22 cellular contexts compared by ENCODE assay signal in genomic region chrX:34629572-34629971, GRCh38. TPM values are rescaled to one million over a fixed set of nuclear protein-coding genes. Genes with fewer than 3 reads are reported as not detected.
DNase-seq lines count a peak whose midpoint lies in the region; FAIRE-seq and TF ChIP-seq lines count a peak whose summit lies in the region.
"Had no signal": no experiment of that assay in that cellular context is flagged by ENCODE, and none has a peak within 500 bp of the region (broad histone marks: within the 10 kb centered on the region; RNA-seq: fewer than 3 reads in every experiment).

No MANE protein-coding gene starts in this region.

- peak overlapping the region; percentile 37; the same call in 1 of the 2 replicates for H3K27ac ChIP-seq in GM23248
- H3K27ac ChIP-seq in H1 (ENCODE audit: low read depth, low read length): no peak overlapping the region
- H3K27ac ChIP-seq: heart right ventricle, prostate gland, SJSA1, thoracic aorta had no signal

- H3K18ac ChIP-seq in H1 (ENCODE audit: extremely low read depth, low read length): no peak overlapping the region

- no peak overlapping the region for H3K4ac ChIP-seq in H1 (replicated peaks; ENCODE audit: insufficient read length, low read depth, low read length)

- H2AFZ ChIP-seq in GM23248 (no peak overlapping the region), H1 (ENCODE audit: low read length) (no peak overlapping the region)

- TF ChIP-seq EP300 in H1 (IDR thresholded peaks at IDR 0.05; ENCODE audit: borderline replicate concordance in 1 of 2, low read depth in 2 of 2, low read length in 2 of 2): no peak

- no peak overlapping the region for H2BK20ac ChIP-seq in H1 (ENCODE audit: low read length)

- peaks cover 16% of the 10 kb centered on the region for H3K4me1 ChIP-seq in GM23248 (ENCODE audit: insufficient read depth)
- no peaks in the 10 kb centered on the region for H3K4me1 ChIP-seq in H1 (replicated peaks in 1 of 4; ENCODE audit: control insufficient read depth in 3 of 4, insufficient read depth in 4 of 4, low read length in 3 of 4)
- H3K4me1 ChIP-seq: prostate gland had no signal

- POLR2A ChIA-PET in H1 (lab: Charles Lee; ENCODE audit: partially characterized antibody): interaction anchor here (0.6 kb wide), 1 partner anchor 1832 kb away, joined by 5 read pairs; no protein-coding TSS in a partner anchor

- FAIRE-seq in H1 (lab: Jason Lieb, UNC): peak; percentile 39

- no peaks in the 10 kb centered on the region; the same call in 1 of the 2 replicates for H4K20me1 ChIP-seq in GM23248 (ENCODE audit: insufficient read depth)
- H4K20me1 ChIP-seq in H1 (replicated peaks in 1 of 2; ENCODE audit: control insufficient read depth in 1 of 2, insufficient read depth in 2 of 2, low read length in 2 of 2): no peaks in the 10 kb centered on the region

- no peak overlapping the region for H2BK15ac ChIP-seq in H1 (ENCODE audit: low read length)

- H3K14ac ChIP-seq in H1 (ENCODE audit: insufficient read length): no peak overlapping the region

- H3F3A ChIP-seq in GM23248 (ENCODE audit: insufficient read depth): peaks cover 5% of the 10 kb centered on the region

- no peak overlapping the region for H4K8ac ChIP-seq in H1 (ENCODE audit: extremely low read depth, insufficient read depth, low read length)

- DNase-seq in AG10803 (ENCODE audit: low read depth) (peak; percentile 78), GM23248 (peak; percentile 59), H1 (ENCODE audit: low read depth in 1 of 2, low spot score in 2 of 2) (no peak), kidney glomerular epithelial cell (lab: John Stamatoyannopoulos, UW) (peak; percentile 48), DMS 273 (lab: John Stamatoyannopoulos, UW; ENCODE audit: unreplicated experiment) (no peak), T-helper 9 cell (no peak), ureter (ENCODE audit: low spot score) (no peak)
- DNase-seq in stimulated activated CD4-positive, alpha-beta T cell treated with anti-CD3 and anti-CD28 coated beads, Interleukin-12 subunit alpha, Interleukin-12 subunit beta, amount 100 ng/mL, for 4 hours: no peak
- DNase-seq: activated B cell treated with CpG ODN at 0.5 μM for 24 hours; activated T-cell treated with anti-CD3 and anti-CD28 coated beads, Interleukin-2, amount 50 U/mL, for 72 hours; cortex of kidney; DMS79; heart right ventricle; KBM-7; MV-4-11; NCI-H2029 treated with DMSO at 0.1 percent for 48 hours; NCI-H524 had no signal

- CTCF ChIA-PET in H1 (lab: Charles Lee; ENCODE audit: partially characterized antibody): no interaction called here

- H3K36me3 ChIP-seq in GM23248 (ENCODE audit: low read depth) (peaks cover 17% of the 10 kb centered on the region), H1 (ENCODE audit: control insufficient read depth in 2 of 4, insufficient read depth in 4 of 4, low read length in 3 of 4) (peaks cover 0 to 3% (median 0%) of the 10 kb centered on the region in 4 experiments; a peak in 1 of 8 replicates)
- H3K36me3 ChIP-seq: prostate gland, thoracic aorta had no signal

- no peak overlapping the region for H2BK12ac ChIP-seq in H1 (ENCODE audit: low read depth, low read length)

- no peak overlapping the region for H4K5ac ChIP-seq in H1 (ENCODE audit: insufficient read length, low read depth, low read length)

- H3K4me3 ChIP-seq in AG10803 (ENCODE audit: low read length) (no peak overlapping the region), GM23248 (no peak overlapping the region), H1 (ENCODE audit: extremely low read depth in 1 of 4, insufficient read depth in 2 of 4, low read depth in 3 of 4, low read length in 4 of 4) (no peak overlapping the region)
- H3K4me3 ChIP-seq: heart right ventricle, prostate gland, SJSA1, thoracic aorta had no signal

- TF ChIP-seq CTCF in AG10803 (conservative IDR thresholded peaks at IDR 0.05; ENCODE audit: low read length) (no peak), H1 (IDR thresholded peaks at IDR 0.05; ENCODE audit: control extremely low read depth in 1 of 3, insufficient read depth in 1 of 3, low read depth in 1 of 3, low read length in 3 of 3) (no peak)

- no peak for TF ChIP-seq POLR2A in H1 (IDR thresholded peaks at IDR 0.05; ENCODE audit: control extremely low read depth in 1 of 2, low read depth in 2 of 2, low read length in 2 of 2)

- H2AK5ac ChIP-seq in H1 (ENCODE audit: low read depth, low read length): no peak overlapping the region

- in situ Hi-C loops in GM23248 (cut with MboI): no loop called here

- H3K56ac ChIP-seq in H1 (replicated peaks; ENCODE audit: insufficient read length, low read depth, low read length): no peak overlapping the region

- H3K23ac ChIP-seq in H1 (ENCODE audit: insufficient read length): no peak overlapping the region

- H3K9me2 ChIP-seq in GM23248 (ENCODE audit: insufficient read depth): no peaks in the 10 kb centered on the region

- H4K91ac ChIP-seq in H1 (replicated peaks; ENCODE audit: insufficient read length, low read length): no peak overlapping the region

- no peak overlapping the region for H2BK120ac ChIP-seq in H1 (replicated peaks; ENCODE audit: low read depth, low read length)

- H3K9me3 ChIP-seq in GM23248 (ENCODE audit: low read depth): no peaks in the 10 kb centered on the region
- no peaks in the 10 kb centered on the region for H3K9me3 ChIP-seq in H1 (ENCODE audit: insufficient read depth in 2 of 2, low read depth in 1 of 2, low read length in 1 of 2)
- H3K9me3 ChIP-seq: heart right ventricle, prostate gland, SJSA1, thoracic aorta had no signal

- H3K79me1 ChIP-seq in H1 (ENCODE audit: low read depth, low read length): no peaks in the 10 kb centered on the region

- TF ChIP-seq RAD21 in H1 (IDR thresholded peaks at IDR 0.05 in 1 of 2, conservative IDR thresholded peaks at IDR 0.05 in 1 of 2; ENCODE audit: low read depth in 2 of 2, low read length in 2 of 2): no peak

- H3K27me3 ChIP-seq in GM23248 (replicated peaks; ENCODE audit: insufficient read depth): no peaks in the 10 kb centered on the region
- no peaks in the 10 kb centered on the region for H3K27me3 ChIP-seq in H1 (replicated peaks in 1 of 4; ENCODE audit: control insufficient read depth in 3 of 4, extremely low read depth in 1 of 4, insufficient read depth in 3 of 4, low read length in 3 of 4)
- H3K27me3 ChIP-seq: SJSA1 had no signal

- H3K4me2 ChIP-seq in GM23248 (ENCODE audit: unreplicated experiment): no peak overlapping the region
- no peak overlapping the region for H3K4me2 ChIP-seq in H1 (ENCODE audit: insufficient read depth in 1 of 2, low read depth in 2 of 2, low read length in 2 of 2)

- H3K23me2 ChIP-seq in H1 (ENCODE audit: low read depth, low read length): no peaks in the 10 kb centered on the region

- WGBS in GM23248 (ENCODE audit: low coverage in 1 of 2, low lambda C conversion rate in 2 of 2, missing lambda C conversion rate in 2 of 2), 2 experiments: 47 to 51% methylated on average over 3 of the region's 3 CpGs
- WGBS in H1 (ENCODE audit: extremely low coverage in 1 of 2, insufficient coverage in 1 of 2, insufficient read length in 1 of 2, insufficient replicate concordance in 2 of 2, low coverage in 1 of 2, low lambda C conversion rate in 2 of 2, missing lambda C conversion rate in 1 of 2), 2 experiments: 88% methylated on average over 1 of the region's 3 CpGs; no CpG with 5 or more reads in 1 of the 2 experiments

- no peak overlapping the region for H3K9ac ChIP-seq in GM23248
- no peak overlapping the region for H3K9ac ChIP-seq in H1 (replicated peaks in 1 of 4; ENCODE audit: extremely low read depth in 1 of 4, low read depth in 3 of 4, low read length in 3 of 4)

- no peak overlapping the region for H2BK5ac ChIP-seq in H1 (ENCODE audit: low read depth, low read length)

- H3K79me2 ChIP-seq in GM23248 (ENCODE audit: insufficient read depth) (peaks cover 50% of the 10 kb centered on the region), H1 (ENCODE audit: control insufficient read depth in 1 of 2, insufficient read depth in 2 of 2, low read length in 2 of 2) (peaks cover 0 to 8% of the 10 kb centered on the region in 2 experiments; a peak in 1 of 4 replicates)

TF ChIP-seq in H1, 55 proteins besides CTCF, POLR2A, EP300 and RAD21 (continues in another document):
- no peak for TF ChIP-seq FOSL1 (IDR thresholded peaks at IDR 0.05; ENCODE audit: insufficient read depth, low read depth, low read length)
- no peak for TF ChIP-seq RFX5 (IDR thresholded peaks at IDR 0.05; ENCODE audit: borderline replicate concordance, low read depth, low read length)
- TF ChIP-seq POU5F1 (IDR thresholded peaks at IDR 0.05; ENCODE audit: low read depth, low read length): no peak
- no peak for TF ChIP-seq CHD1 (IDR thresholded peaks at IDR 0.05; ENCODE audit: low read depth, low read length)
- TF ChIP-seq CREB1 (IDR thresholded peaks at IDR 0.05): no peak
- TF ChIP-seq CBX8 (IDR thresholded peaks at IDR 0.05; ENCODE audit: borderline replicate concordance, low read depth, low read length): no peak
- TF ChIP-seq PHF8 (conservative IDR thresholded peaks at IDR 0.05; ENCODE audit: low read depth, low read length): no peak
- no peak for TF ChIP-seq SP1 (IDR thresholded peaks at IDR 0.05; ENCODE audit: low read depth, low read length)
- no peak for TF ChIP-seq RBBP5 (IDR thresholded peaks at IDR 0.05; ENCODE audit: borderline replicate concordance, low read depth, low read length)
- TF ChIP-seq BRCA1 (IDR thresholded peaks at IDR 0.05; ENCODE audit: low read depth, low read length): no peak
- TF ChIP-seq BCL11A (IDR thresholded peaks at IDR 0.05; ENCODE audit: low read depth in 2 of 2, low read length in 2 of 2): no peak
- TF ChIP-seq TBP (IDR thresholded peaks at IDR 0.05; ENCODE audit: low read depth, low read length): no peak
- TF ChIP-seq CHD2 (IDR thresholded peaks at IDR 0.05; ENCODE audit: low read length): no peak
- no peak for TF ChIP-seq EZH2 (IDR thresholded peaks at IDR 0.05; ENCODE audit: low read depth, low read length, severe bottlenecking)
- TF ChIP-seq RXRA (IDR thresholded peaks at IDR 0.05; ENCODE audit: insufficient read depth, low read depth, low read length): no peak
- no peak for TF ChIP-seq HDAC6 (IDR thresholded peaks at IDR 0.05; ENCODE audit: low read depth, low read length)
- TF ChIP-seq KDM5A (IDR thresholded peaks at IDR 0.05; ENCODE audit: low read length): no peak

RNA-seq across cellular contexts. Expression of gene TMEM47, which starts 27.5 kb away (rescaled TPM):
- total RNA-seq in GM23248 (2014; rRNA removed; shearing (Covaris generic)): 185 and 188 TPM in 2 replicates
- polyA plus RNA-seq in GM23248 (2016; fragmentation: Nextera tagmentation; extraction: Ambion mirVana) (146 and 152 TPM in 2 replicates), H1 (2011; rRNA removed) (13.7 and 24.8 TPM in 2 replicates)
- total RNA-seq in H1 (2021; fragmentation: NEBNext Ultra II Directional; extraction: Animal tissue kit (Norgen Biotek cat#: 25700)): 27.3 and 28.5 TPM in 2 replicates
- 18.5 TPM for polyA plus RNA-seq in H1 (2011; cell fraction: cytosol; rRNA removed)
- 16.4 TPM for polyA plus RNA-seq in H1 (2011; cell fraction: nucleus; rRNA removed)
- polyA plus RNA-seq in H1 (2012, experiment 1 of 2): 11.7 to 23.4 TPM (median 15.7 TPM) in 4 replicates
- polyA plus RNA-seq in H1 (2012, experiment 2 of 2): 2.1 TPM
- 40.2 TPM for polyA plus RNA-seq in H1 (2013, experiment 1 of 2)
- 41.3 TPM for polyA plus RNA-seq in H1 (2013, experiment 2 of 2)
- 29.0 and 46.5 TPM in 2 replicates for polyA minus RNA-seq in H1 (2011; rRNA and poly(A)+ RNA removed)
- polyA minus RNA-seq in H1 (2011; cell fraction: cytosol; rRNA and poly(A)+ RNA removed): 15.9 TPM
- polyA minus RNA-seq in H1 (2011; cell fraction: nucleus; rRNA and poly(A)+ RNA removed): 43.5 TPM
- 70.8 TPM for total RNA-seq in ureter
- total RNA-seq: activated B cell treated with CpG ODN at 0.5 μM for 24 hours; activated naive CD4-positive, alpha-beta T cell treated with anti-CD3 and anti-CD28 coated beads, Interleukin-2, amount 50 U/mL, for 72 hours; activated T-cell treated with anti-CD3 and anti-CD28 coated beads, Interleukin-2, amount 50 U/mL, for 72 hours had no signal
- polyA plus RNA-seq: CD14-positive monocyte had no signal

Comparison
In these comparisons a context has a peak if more than half of its experiments do, and no peak if none do; other contexts are left out.
1. DNase-seq: peak in AG10803 (single experiment), GM23248 (single experiment) and kidney glomerular epithelial cell (single experiment); none in H1 (0 of 2), DMS 273 (single experiment), stimulated activated CD4-positive, alpha-beta T cell treated with anti-CD3 and anti-CD28 coated beads, Interleukin-12 subunit alpha, Interleukin-12 subunit beta, amount 100 ng/mL, for 4 hours (single experiment), T-helper 9 cell (single experiment) and ureter (single experiment).